ENCODE assay signal across 9 cellular contexts in the genomic region with DNA sequence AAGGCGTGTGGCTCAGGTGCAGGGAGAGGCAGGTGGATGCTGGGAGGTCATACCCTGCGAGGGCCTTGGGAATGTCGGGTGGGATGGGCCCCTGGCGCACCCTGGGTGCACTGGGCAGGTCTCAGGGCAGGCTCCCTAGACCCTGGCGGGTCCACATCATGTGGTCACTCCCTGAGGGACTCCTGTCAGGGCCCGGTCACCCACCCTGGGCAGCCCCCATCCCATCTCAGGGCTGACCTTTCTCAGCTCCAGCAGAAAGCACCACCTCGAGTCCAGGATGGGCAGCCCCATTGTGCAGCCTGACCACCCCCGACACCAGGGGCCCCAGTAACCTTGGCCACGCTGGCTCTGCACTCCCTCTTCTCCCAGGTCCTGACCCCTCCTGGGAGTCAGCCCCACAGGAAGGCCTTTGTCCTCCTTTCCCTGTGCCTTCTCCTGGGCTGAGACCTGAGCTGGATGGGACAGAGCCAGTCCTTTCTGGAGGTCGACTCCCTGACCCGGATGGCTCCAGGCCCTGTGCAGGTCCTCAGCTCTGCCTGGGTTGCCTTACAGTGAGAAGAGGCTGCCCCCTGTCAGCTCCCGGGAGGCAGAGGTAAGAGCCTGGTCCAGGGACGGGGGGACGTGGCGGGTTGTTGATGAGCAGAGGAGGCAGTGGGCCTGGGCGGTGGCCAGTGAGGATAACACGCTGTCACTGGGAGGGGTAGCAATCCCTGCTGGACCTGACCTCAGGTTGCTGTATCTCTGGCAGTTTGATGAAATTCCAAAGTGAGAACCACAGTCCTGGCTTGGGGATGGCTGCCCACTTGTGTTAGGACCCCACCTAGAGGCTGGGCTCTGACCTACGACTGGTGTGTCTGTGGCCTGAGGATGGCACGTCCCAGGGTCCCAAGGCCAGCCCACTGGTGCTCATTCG.
A peak's percentile ranks its signal among the peaks of the same experiment; 100 is the strongest.
DNase-seq lines count a peak whose midpoint lies in the region; ATAC-seq and TF ChIP-seq lines count a peak whose summit lies in the region.
"Had no signal": no experiment of that assay in that cellular context is flagged by ENCODE, and none has a peak within 500 bp of the region (broad histone marks: within the 10 kb centered on the region; RNA-seq: fewer than 3 reads in every experiment).

No MANE protein-coding gene starts in this region.

- no peak overlapping the region for H3K27ac ChIP-seq in OCI-LY1 (ENCODE audit: low read depth, low read length, poor library complexity, severe bottlenecking)

- H3K9ac ChIP-seq in OCI-LY1 (ENCODE audit: low read length) = no peak overlapping the region

- H3K27me3 ChIP-seq in OCI-LY1 (ENCODE audit: insufficient read depth, low read length) = 0 out of 2 replicates have a peak, but pooled peaks cover 4% of the 10 kb centered on the region

- no peaks in the 10 kb centered on the region for H3K27me3 Mint-ChIP-seq in activated T-cell treated with anti-CD3 and anti-CD28 coated beads, Interleukin-2, amount 50 U/mL, for 24 hours
- H3K27me3 Mint-ChIP-seq in activated T-cell treated with anti-CD3 and anti-CD28 coated beads, Interleukin-2, amount 50 U/mL, for 4 hours (ENCODE audit: low read depth) = no peaks in the 10 kb centered on the region
- H3K27me3 Mint-ChIP-seq in stimulated activated memory B cell treated with anti-CD40 and anti-IgM and Interleukin-4, amounts not matched to agents 10 μg/mL and 1 μg/mL and 100 μg/mL, for 72 hours = no peaks in the 10 kb centered on the region

- H2AFZ ChIP-seq in OCI-LY1 (ENCODE audit: low read length) = no peak overlapping the region

- H3K9me2 ChIP-seq in OCI-LY1 (ENCODE audit: low read depth, low read length) = no peaks in the 10 kb centered on the region

- no peak for ATAC-seq in activated T-cell treated with anti-CD3 and anti-CD28 coated beads, Interleukin-2, amount 50 U/mL, for 4 hours
- ATAC-seq in stimulated activated memory B cell treated with anti-CD40 and anti-IgM and Interleukin-4, amounts not matched to agents 10 μg/mL and 1 μg/mL and 100 μg/mL, for 72 hours = no peak
- no peak for ATAC-seq in GM18502 (IDR thresholded peaks at IDR 0.05; ENCODE audit: poor library complexity, unreplicated experiment)
- no peak for ATAC-seq in HG03095 (IDR thresholded peaks at IDR 0.05; ENCODE audit: unreplicated experiment)

- no peaks in the 10 kb centered on the region for H3F3A ChIP-seq in OCI-LY1 (ENCODE audit: insufficient read depth, low read length)

- peaks cover 11% of the 10 kb centered on the region for H3K4me1 ChIP-seq in OCI-LY1 (ENCODE audit: insufficient read depth, low read length, severe bottlenecking)

- H4K20me1 ChIP-seq in OCI-LY1 (ENCODE audit: insufficient read depth, low read length) = no peaks in the 10 kb centered on the region

- peak; percentile 52; the same call in 1 of the 2 replicates for TF ChIP-seq CTCF in OCI-LY1 (IDR thresholded peaks at IDR 0.05; ENCODE audit: low read length)
- TF ChIP-seq CTCF in fibroblast of mammary gland (conservative IDR thresholded peaks at IDR 0.05; ENCODE audit: control insufficient read depth, insufficient read depth, low read depth, low read length) = peak; percentile 40

- H3K27ac Mint-ChIP-seq in activated T-cell treated with anti-CD3 and anti-CD28 coated beads, Interleukin-2, amount 50 U/mL, for 24 hours = no peak overlapping the region
- peak overlapping the region; percentile 33 for H3K27ac Mint-ChIP-seq in stimulated activated memory B cell treated with anti-CD40 and anti-IgM and Interleukin-4, amounts not matched to agents 10 μg/mL and 1 μg/mL and 100 μg/mL, for 72 hours

- H3K36me3 Mint-ChIP-seq in activated T-cell treated with anti-CD3 and anti-CD28 coated beads, Interleukin-2, amount 50 U/mL, for 24 hours (ENCODE audit: low read depth) = no peaks in the 10 kb centered on the region
- H3K36me3 Mint-ChIP-seq in activated T-cell treated with anti-CD3 and anti-CD28 coated beads, Interleukin-2, amount 50 U/mL, for 4 hours (ENCODE audit: insufficient read depth) = no peaks in the 10 kb centered on the region
- no peaks in the 10 kb centered on the region for H3K36me3 Mint-ChIP-seq in stimulated activated memory B cell treated with anti-CD40 and anti-IgM and Interleukin-4, amounts not matched to agents 10 μg/mL and 1 μg/mL and 100 μg/mL, for 72 hours

- H3K4me3 ChIP-seq in OCI-LY1 (ENCODE audit: low read depth, low read length, poor library complexity, severe bottlenecking) (no peak overlapping the region), fibroblast of mammary gland (ENCODE audit: control insufficient read depth, low read depth, low read length) (no peak overlapping the region)

- H3K9me3 ChIP-seq in OCI-LY1 (ENCODE audit: low read length) = no peaks in the 10 kb centered on the region

- H3K79me2 ChIP-seq in OCI-LY1 (ENCODE audit: insufficient read depth, low read length) = no peaks in the 10 kb centered on the region

- no peaks in the 10 kb centered on the region for H3K36me3 ChIP-seq in OCI-LY1 (ENCODE audit: insufficient read depth, low read length)

- H3K4me1 Mint-ChIP-seq in activated T-cell treated with anti-CD3 and anti-CD28 coated beads, Interleukin-2, amount 50 U/mL, for 24 hours (ENCODE audit: low read depth) = peaks cover 7% of the 10 kb centered on the region
- peaks cover 3% of the 10 kb centered on the region for H3K4me1 Mint-ChIP-seq in activated T-cell treated with anti-CD3 and anti-CD28 coated beads, Interleukin-2, amount 50 U/mL, for 4 hours (ENCODE audit: low read depth)
- peaks cover 57% of the 10 kb centered on the region for H3K4me1 Mint-ChIP-seq in stimulated activated memory B cell treated with anti-CD40 and anti-IgM and Interleukin-4, amounts not matched to agents 10 μg/mL and 1 μg/mL and 100 μg/mL, for 72 hours

- H3K9me3 Mint-ChIP-seq in activated T-cell treated with anti-CD3 and anti-CD28 coated beads, Interleukin-2, amount 50 U/mL, for 24 hours = no peaks in the 10 kb centered on the region
- no peaks in the 10 kb centered on the region for H3K9me3 Mint-ChIP-seq in activated T-cell treated with anti-CD3 and anti-CD28 coated beads, Interleukin-2, amount 50 U/mL, for 4 hours
- H3K9me3 Mint-ChIP-seq in stimulated activated memory B cell treated with anti-CD40 and anti-IgM and Interleukin-4, amounts not matched to agents 10 μg/mL and 1 μg/mL and 100 μg/mL, for 72 hours = no peaks in the 10 kb centered on the region

- no peak overlapping the region for H3K4me2 ChIP-seq in OCI-LY1 (ENCODE audit: low read length)

- no peak overlapping the region for H3K4me3 Mint-ChIP-seq in activated T-cell treated with anti-CD3 and anti-CD28 coated beads, Interleukin-2, amount 50 U/mL, for 24 hours
- no peak overlapping the region for H3K4me3 Mint-ChIP-seq in activated T-cell treated with anti-CD3 and anti-CD28 coated beads, Interleukin-2, amount 50 U/mL, for 4 hours
- H3K4me3 Mint-ChIP-seq in stimulated activated memory B cell treated with anti-CD40 and anti-IgM and Interleukin-4, amounts not matched to agents 10 μg/mL and 1 μg/mL and 100 μg/mL, for 72 hours = no peak overlapping the region

- DNase-seq in activated T-cell treated with anti-CD3 and anti-CD28 coated beads, Interleukin-2, amount 50 U/mL, for 24 hours = peak; percentile 19
- DNase-seq in activated T-cell treated with anti-CD3 and anti-CD28 coated beads, Interleukin-2, amount 50 U/mL, for 4 hours = no peak
- DNase-seq in fibroblast of mammary gland (ENCODE audit: low read depth) (peak; percentile 44), NCI-H2227 treated with DMSO at 0.1 percent for 48 hours (lab: John Stamatoyannopoulos, UW) (no peak)
- DNase-seq: NK-92 treated with Interleukin-12 subunit alpha and Interleukin-12 subunit beta, amount 100 ng/mL, for 24 hours had no signal

Comparison
In these comparisons a context has a peak if more than half of its experiments do, and no peak if none do; other contexts are left out.
1. DNase-seq: peak in activated T-cell treated with anti-CD3 and anti-CD28 coated beads, Interleukin-2, amount 50 U/mL, for 24 hours (single experiment) and fibroblast of mammary gland (single experiment); none in activated T-cell treated with anti-CD3 and anti-CD28 coated beads, Interleukin-2, amount 50 U/mL, for 4 hours (single experiment) and NCI-H2227 treated with DMSO at 0.1 percent for 48 hours (single experiment).